In genomic region chr20:41268917-41269652, GRCh38 we compare ENCODE assay signal across 17 cellular contexts. TPM values are rescaled to one million over a fixed set of nuclear protein-coding genes. Genes with fewer than 3 reads are reported as not detected.
DNase-seq lines count a peak whose midpoint lies in the region; TF ChIP-seq lines count a peak whose summit lies in the region.
"Had no signal": no experiment of that assay in that cellular context is flagged by ENCODE, and none has a peak within 500 bp of the region (broad histone marks: within the 10 kb centered on the region; RNA-seq: fewer than 3 reads in every experiment).

No MANE protein-coding gene starts in this region.

- H3K9me3 ChIP-seq in ascending aorta: no peaks in the 10 kb centered on the region
- H3K9me3 ChIP-seq in vagina: no peaks in the 10 kb centered on the region
- H3K9me3 ChIP-seq in transverse colon: no peaks in the 10 kb centered on the region
- H3K9me3 ChIP-seq: HAP-1 had no signal

- TF ChIP-seq EP300 in transverse colon (IDR thresholded peaks at IDR 0.05; ENCODE audit: low read depth): no peak

- intact Hi-C loops in ascending aorta (cut with DNase I): loop anchor here (2.0 kb wide), 1 partner anchor 18 kb away; no protein-coding TSS in a partner anchor
- intact Hi-C loops in vagina (cut with DNase I): no loop called here
- intact Hi-C loops in transverse colon (cut with DNase I; ENCODE audit: low total_unique reads): no loop called here

- TF ChIP-seq CTCF in ascending aorta (IDR thresholded peaks at IDR 0.05): no peak
- no peak for TF ChIP-seq CTCF in vagina (IDR thresholded peaks at IDR 0.05)
- TF ChIP-seq CTCF in transverse colon (IDR thresholded peaks at IDR 0.05): no peak

- H3K4me3 ChIP-seq in ascending aorta (no peak overlapping the region), vagina (no peak overlapping the region), transverse colon (no peak overlapping the region)
- H3K4me3 ChIP-seq: HAP-1 had no signal

- H3K27me3 ChIP-seq in ascending aorta (no peaks in the 10 kb centered on the region), layer of hippocampus (ENCODE audit: control insufficient read depth, insufficient read depth, low read length) (no peaks in the 10 kb centered on the region), vagina (no peaks in the 10 kb centered on the region), transverse colon (no peaks in the 10 kb centered on the region)

- in situ Hi-C loops in transverse colon (cut with MboI; ENCODE audit: low pct_ligation_motif_present in 1 of 4, low pct_unique_long_range_greater_than_20kb in 1 of 4, low sequenced_read_pairs in 3 of 4): no loop called here

- H3K4me1 ChIP-seq in ascending aorta: peaks cover 0 to 6% of the 10 kb centered on the region in 2 donors
- peaks cover 11% of the 10 kb centered on the region for H3K4me1 ChIP-seq in vagina
- H3K4me1 ChIP-seq in transverse colon: peaks cover 0 to 9% (median 0%) of the 10 kb centered on the region in 4 donors

- peak overlapping the region; percentile 7 to 8 for H3K27ac ChIP-seq in ascending aorta
- peak overlapping the region; percentile 13 for H3K27ac ChIP-seq in layer of hippocampus (ENCODE audit: low read depth, low read length)
- peak overlapping the region; percentile 64 for H3K27ac ChIP-seq in vagina
- peak overlapping the region in 1 of 4 donors; percentile 42 for H3K27ac ChIP-seq in transverse colon

- no peak for TF ChIP-seq POLR2A in vagina (IDR thresholded peaks at IDR 0.05)
- TF ChIP-seq POLR2A in transverse colon (IDR thresholded peaks at IDR 0.05): no peak

- WGBS in transverse colon (ENCODE audit: low coverage in 1 of 2), 2 donors: 76 to 88% methylated on average over 4 of the region's 4 CpGs

- H3K36me3 ChIP-seq in ascending aorta: peaks cover 5 to 13% of the 10 kb centered on the region in 2 donors
- no peaks in the 10 kb centered on the region for H3K36me3 ChIP-seq in vagina
- H3K36me3 ChIP-seq in transverse colon: peaks cover 0 to 4% (median 0%) of the 10 kb centered on the region in 4 donors

- peak; percentile 26 for DNase-seq in DMS 273 (lab: John Stamatoyannopoulos, UW; ENCODE audit: unreplicated experiment)
- DNase-seq in DMS 273 treated with DMSO at 0.1 percent for 48 hours (lab: John Stamatoyannopoulos, UW): no peak
- no peak for DNase-seq in ascending aorta (ENCODE audit: low spot score in 2 of 2)
- no peak for DNase-seq in vagina (ENCODE audit: extremely low spot score in 2 of 2)
- no peak for DNase-seq in transverse colon
- no peak for DNase-seq in NCI-H146 treated with DMSO at 0.1 percent for 48 hours (lab: John Stamatoyannopoulos, UW; ENCODE audit: unreplicated experiment)
- no peak for DNase-seq in NCI-H2171 (lab: John Stamatoyannopoulos, UW)
- DNase-seq: 8988T; Calu3; CD4-positive, alpha-beta memory T cell; DMS79; NCI-H1417; NCI-H1930; NCI-H2171 treated with DMSO at 0.1 percent for 48 hours; NCI-H774 had no signal

RNA-seq across cellular contexts. Expression of gene ZHX3, which starts 48.4 kb away (rescaled TPM):
- 53.3 TPM for total RNA-seq in ascending aorta
- total RNA-seq in vagina: 26.8 TPM
- total RNA-seq in transverse colon: 10 to 100 TPM; 22.7 to 34.8 (median 26.4) TPM
